17 cellular contexts compared by ENCODE assay signal in the genomic region with DNA sequence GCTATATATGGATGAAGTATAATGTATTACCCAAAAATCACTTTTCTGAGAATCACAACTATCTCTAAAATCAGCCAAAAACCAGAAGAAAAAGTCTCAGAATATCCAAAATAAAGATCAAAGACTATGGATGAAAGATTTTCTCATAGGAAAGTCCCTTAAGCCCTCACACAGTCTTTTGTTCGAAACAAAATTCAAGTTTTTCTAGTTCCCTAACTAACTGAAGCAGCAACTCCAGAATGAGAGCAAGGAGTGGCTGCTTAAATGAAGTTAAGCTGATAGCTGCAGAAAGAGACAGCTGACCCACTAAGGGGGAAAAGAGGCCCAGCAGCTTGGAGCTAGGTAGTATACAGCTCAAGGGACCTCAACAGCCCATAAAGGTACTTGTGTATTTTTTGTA.
"Had no signal": no experiment of that assay in that cellular context is flagged by ENCODE, and none has a peak within 500 bp of the region (broad histone marks: within the 10 kb centered on the region; RNA-seq: fewer than 3 reads in every experiment).

No MANE protein-coding gene starts in this region.

- H3K9me3 ChIP-seq: body of pancreas, right lobe of liver had no signal

- H3K4me3 ChIP-seq: body of pancreas, lung, right lobe of liver had no signal

- H3K36me3 Mint-ChIP-seq: activated CD4-positive, alpha-beta memory T cell treated with anti-CD3 and anti-CD28 coated beads for 36 hours had no signal

- H3K27ac ChIP-seq: body of pancreas, epithelial cell of prostate, right lobe of liver had no signal

- ATAC-seq: body of pancreas; effector memory CD8-positive, alpha-beta T cell; left lobe of liver; right lobe of liver; stimulated activated effector memory CD8-positive, alpha-beta T cell treated with anti-CD3 and anti-CD28 coated beads, Interleukin-12 subunit alpha, Interleukin-12 subunit beta, amount 100 ng/mL, for 72 hours had no signal

- H3K27me3 Mint-ChIP-seq: activated B cell treated with CpG ODN at 0.5 μM for 24 hours; activated CD4-positive, alpha-beta memory T cell treated with anti-CD3 and anti-CD28 coated beads for 36 hours; activated naive CD8-positive, alpha-beta T cell treated with anti-CD3 and anti-CD28 coated beads, Interleukin-2, amount 10 ng/mL, durations not matched to agents 7 days and 5 days; effector memory CD8-positive, alpha-beta T cell had no signal

- H3K9me3 Mint-ChIP-seq: activated B cell treated with CpG ODN at 0.5 μM for 24 hours; activated CD4-positive, alpha-beta memory T cell treated with anti-CD3 and anti-CD28 coated beads for 36 hours; activated naive CD8-positive, alpha-beta T cell treated with anti-CD3 and anti-CD28 coated beads, Interleukin-2, amount 10 ng/mL, durations not matched to agents 7 days and 5 days; activated T-helper 1 cell treated with anti-CD3 and anti-CD28 coated beads, Interleukin-12 subunit alpha, Interleukin-12 subunit beta, Interleukin-2, Interleukin-4 antibody, amounts not matched to agents 30 ng/mL and 10 ng/mL and 1 ng/mL, durations not matched to agents 14 hours and 24 hours and 36 hours; effector memory CD8-positive, alpha-beta T cell; stimulated activated effector memory CD8-positive, alpha-beta T cell treated with anti-CD3 and anti-CD28 coated beads, Interleukin-12 subunit alpha, Interleukin-12 subunit beta, amount 100 ng/mL, for 72 hours had no signal

- H3K27me3 ChIP-seq: body of pancreas, right lobe of liver had no signal

- H3K27ac Mint-ChIP-seq: activated B cell treated with CpG ODN at 0.5 μM for 24 hours; activated CD4-positive, alpha-beta memory T cell treated with anti-CD3 and anti-CD28 coated beads for 36 hours; activated naive CD8-positive, alpha-beta T cell treated with anti-CD3 and anti-CD28 coated beads, Interleukin-2, amount 10 ng/mL, durations not matched to agents 7 days and 5 days; activated T-helper 1 cell treated with anti-CD3 and anti-CD28 coated beads, Interleukin-12 subunit alpha, Interleukin-12 subunit beta, Interleukin-2, Interleukin-4 antibody, amounts not matched to agents 30 ng/mL and 10 ng/mL and 1 ng/mL, durations not matched to agents 14 hours and 24 hours and 36 hours; stimulated activated effector memory CD8-positive, alpha-beta T cell treated with anti-CD3 and anti-CD28 coated beads, Interleukin-12 subunit alpha, Interleukin-12 subunit beta, amount 100 ng/mL, for 72 hours had no signal

- DNase-seq: activated B cell treated with CpG ODN at 0.5 μM for 24 hours; activated CD4-positive, alpha-beta memory T cell treated with anti-CD3 and anti-CD28 coated beads for 36 hours; activated CD4-positive, alpha-beta T cell treated with anti-CD3 and anti-CD28 coated beads for 4 hours; activated naive CD8-positive, alpha-beta T cell treated with anti-CD3 and anti-CD28 coated beads, Interleukin-2, amount 10 ng/mL, durations not matched to agents 7 days and 5 days; activated T-cell treated with anti-CD3 and anti-CD28 coated beads for 4 hours; body of pancreas; effector memory CD8-positive, alpha-beta T cell; kidney; right lobe of liver; small intestine; stimulated activated CD4-positive, alpha-beta T cell treated with anti-CD3 and anti-CD28 coated beads, Interleukin-4, amount 100 ng/mL, for 1 hour had no signal

- H3K4me3 Mint-ChIP-seq: activated B cell treated with CpG ODN at 0.5 μM for 24 hours; activated CD4-positive, alpha-beta memory T cell treated with anti-CD3 and anti-CD28 coated beads for 36 hours; activated naive CD8-positive, alpha-beta T cell treated with anti-CD3 and anti-CD28 coated beads, Interleukin-2, amount 10 ng/mL, durations not matched to agents 7 days and 5 days; activated T-helper 1 cell treated with anti-CD3 and anti-CD28 coated beads, Interleukin-12 subunit alpha, Interleukin-12 subunit beta, Interleukin-2, Interleukin-4 antibody, amounts not matched to agents 30 ng/mL and 10 ng/mL and 1 ng/mL, durations not matched to agents 14 hours and 24 hours and 36 hours; effector memory CD8-positive, alpha-beta T cell; neural crest cell; stimulated activated effector memory CD8-positive, alpha-beta T cell treated with anti-CD3 and anti-CD28 coated beads, Interleukin-12 subunit alpha, Interleukin-12 subunit beta, amount 100 ng/mL, for 72 hours had no signal

- H3K36me3 ChIP-seq: right lobe of liver had no signal
